Comparison of ENCODE assay signal across 11 cellular contexts in the genomic region with DNA sequence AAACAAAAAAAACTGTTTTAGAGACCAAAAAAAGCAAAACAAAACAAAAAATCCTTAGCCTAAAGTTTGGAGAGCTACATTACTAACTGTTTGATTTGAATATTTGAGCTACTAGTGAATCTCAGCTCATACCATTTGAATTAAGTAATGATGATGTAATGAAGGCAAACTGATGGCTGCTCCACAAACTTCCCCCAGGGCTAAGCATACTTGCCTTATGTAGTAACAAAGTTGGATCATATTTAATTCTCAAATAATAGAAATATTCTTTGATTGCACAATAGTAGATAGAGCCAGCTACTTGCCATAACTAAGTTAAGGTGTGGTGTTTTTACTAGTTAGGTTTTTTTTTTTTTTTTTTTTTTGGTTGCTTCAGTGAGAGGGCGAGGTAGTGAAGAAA. TPM values are rescaled to one million over a fixed set of nuclear protein-coding genes. Genes with fewer than 3 reads are reported as not detected.
DNase-seq lines count a peak whose midpoint lies in the region; ATAC-seq and TF ChIP-seq lines count a peak whose summit lies in the region.
"Had no signal": no experiment of that assay in that cellular context is flagged by ENCODE, and none has a peak within 500 bp of the region (broad histone marks: within the 10 kb centered on the region; RNA-seq: fewer than 3 reads in every experiment).

No MANE protein-coding gene starts in this region.

- H3K4me1 Mint-ChIP-seq in osteocyte (ENCODE audit: unreplicated experiment), result peaks cover 51% of the 10 kb centered on the region

- DNase-seq in CD1c-positive myeloid dendritic cell (ENCODE audit: extremely low spot score), result peak; percentile 42
- DNase-seq in SK-MEL-5 (ENCODE audit: low read depth, low spot score), result peak; percentile 30
- peak; percentile 92 for DNase-seq in fibroblast of pulmonary artery (ENCODE audit: low read depth)
- no peak for DNase-seq in osteocyte (ENCODE audit: extremely low spot score, unreplicated experiment)
- DNase-seq in nucleus accumbens (lab: John Stamatoyannopoulos, UW), result no peak
- no peak for DNase-seq in stimulated activated CD4-positive, alpha-beta T cell treated with anti-CD3 and anti-CD28 coated beads, Interleukin-4, amount 100 ng/mL, for 1 hour
- DNase-seq in activated CD4-positive, CD25-positive, alpha-beta regulatory T cell (lab: John Stamatoyannopoulos, UW), result no peak
- DNase-seq: left colon, NCI-H1048 had no signal

- peaks cover 3% of the 10 kb centered on the region for H3K9me3 Mint-ChIP-seq in osteocyte (ENCODE audit: unreplicated experiment)
- H3K9me3 Mint-ChIP-seq: activated naive CD4-positive, alpha-beta T cell treated with anti-CD3 and anti-CD28 coated beads, Interleukin-2, amount 50 U/mL, for 24 hours had no signal

- TF ChIP-seq CTCF in fibroblast of pulmonary artery (IDR thresholded peaks at IDR 0.05; ENCODE audit: low read length, missing control alignments) (no peak), osteocyte (IDR thresholded peaks at IDR 0.05) (no peak)

- no peak for ATAC-seq in GM18498 (IDR thresholded peaks at IDR 0.05; ENCODE audit: unreplicated experiment)
- ATAC-seq: left colon had no signal

- peaks cover 23% of the 10 kb centered on the region for H3K36me3 Mint-ChIP-seq in osteocyte (ENCODE audit: unreplicated experiment)
- H3K36me3 Mint-ChIP-seq: activated naive CD4-positive, alpha-beta T cell treated with anti-CD3 and anti-CD28 coated beads, Interleukin-2, amount 50 U/mL, for 24 hours had no signal

- H3K4me3 Mint-ChIP-seq in osteocyte (ENCODE audit: unreplicated experiment), result peak overlapping the region; percentile 100
- H3K4me3 Mint-ChIP-seq: activated naive CD4-positive, alpha-beta T cell treated with anti-CD3 and anti-CD28 coated beads, Interleukin-2, amount 50 U/mL, for 24 hours had no signal

- in situ Hi-C loops in SK-MEL-5 (cut with HindIII; ENCODE audit: low pct_unique_long_range_greater_than_20kb, low sequenced_read_pairs), result no loop called here

- peak overlapping the region; percentile 86 for H3K4me3 ChIP-seq in fibroblast of pulmonary artery (replicated peaks; ENCODE audit: low read depth, low read length)

- no peaks in the 10 kb centered on the region for H3K27me3 Mint-ChIP-seq in osteocyte (ENCODE audit: unreplicated experiment)

- H3K27ac Mint-ChIP-seq in osteocyte (ENCODE audit: unreplicated experiment), result peak overlapping the region; percentile 99
- H3K27ac Mint-ChIP-seq: activated naive CD4-positive, alpha-beta T cell treated with anti-CD3 and anti-CD28 coated beads, Interleukin-2, amount 50 U/mL, for 24 hours had no signal

RNA-seq across cellular contexts. Expression of a gene that starts 2.8 kb away (rescaled TPM):
- total RNA-seq in SK-MEL-5 (2014; rRNA removed; shearing (Covaris generic)), result 218 and 220 TPM in 2 replicates
- 73.1 and 74.8 TPM in 2 replicates for polyA plus RNA-seq in SK-MEL-5 (2015; cell fraction: cytosol; rRNA removed)
- polyA plus RNA-seq in SK-MEL-5 (2015; cell fraction: nucleus; rRNA removed), result 12.5 and 20.7 TPM in 2 replicates
- total RNA-seq in osteocyte, result 47.7 and 54.2 TPM in 2 replicates

RNA-seq across cellular contexts. Expression of a gene that starts 52.3 kb away (rescaled TPM):
- total RNA-seq in SK-MEL-5 (2014; rRNA removed; shearing (Covaris generic)), result not detected in 2 replicates
- not detected in 2 replicates for polyA plus RNA-seq in SK-MEL-5 (2015; cell fraction: cytosol; rRNA removed)
- polyA plus RNA-seq in SK-MEL-5 (2015; cell fraction: nucleus; rRNA removed), result not detected in 2 replicates
- total RNA-seq in osteocyte, result not detected in 2 replicates

Comparison
In these comparisons a context has a peak if more than half of its experiments do, and no peak if none do; other contexts are left out.
1. DNase-seq: peak in CD1c-positive myeloid dendritic cell (single experiment), SK-MEL-5 (single experiment) and fibroblast of pulmonary artery (single experiment); none in osteocyte (single experiment), nucleus accumbens (0 of 56), stimulated activated CD4-positive, alpha-beta T cell treated with anti-CD3 and anti-CD28 coated beads, Interleukin-4, amount 100 ng/mL, for 1 hour (single experiment) and activated CD4-positive, CD25-positive, alpha-beta regulatory T cell (0 of 4).